In genomic region chr1:109148838-109149555, GRCh38 we compare ENCODE assay signal across 16 cellular contexts. TPM values are rescaled to one million over a fixed set of nuclear protein-coding genes. Genes with fewer than 3 reads are reported as not detected.
DNase-seq lines count a peak whose midpoint lies in the region; TF ChIP-seq lines count a peak whose summit lies in the region.
"Had no signal": no experiment of that assay in that cellular context is flagged by ENCODE, and none has a peak within 500 bp of the region (broad histone marks: within the 10 kb centered on the region; RNA-seq: fewer than 3 reads in every experiment).

No MANE protein-coding gene starts in this region.

- BruUV-seq in A673 (replicated peaks; lab: Mats Ljungman, UMichigan): no TSS peak

- H2BK120ac ChIP-seq in neuronal stem cell (ENCODE audit: low read depth, low read length): no peak overlapping the region

- H2BK15ac ChIP-seq in neuronal stem cell (ENCODE audit: low read length): no peak overlapping the region

- H3K4ac ChIP-seq in neuronal stem cell (ENCODE audit: low read length): no peak overlapping the region

- H2AFZ ChIP-seq in neuronal stem cell (ENCODE audit: low read length): peak overlapping the region; percentile 47

- TF ChIP-seq CTCF in A673 (conservative IDR thresholded peaks at IDR 0.05; ENCODE audit: low read depth, low read length): no peak

- no peaks in the 10 kb centered on the region for H3K79me1 ChIP-seq in neuronal stem cell (ENCODE audit: low read depth, low read length)

- no peaks in the 10 kb centered on the region for H3K27me3 ChIP-seq in A673 (replicated peaks; ENCODE audit: insufficient read depth, low read depth, low read length, poor library complexity)
- H3K27me3 ChIP-seq in endocrine pancreas (ENCODE audit: control insufficient read depth, insufficient read depth, low read length): no peaks in the 10 kb centered on the region
- no peaks in the 10 kb centered on the region for H3K27me3 ChIP-seq in neuronal stem cell (ENCODE audit: control insufficient read depth in 3 of 3, insufficient read depth in 3 of 3, low read depth in 1 of 3, low read length in 3 of 3)
- H3K27me3 ChIP-seq: uterus had no signal

- no peak overlapping the region for H4K91ac ChIP-seq in neuronal stem cell (ENCODE audit: low read depth, low read length, poor library complexity)

- H2BK12ac ChIP-seq in neuronal stem cell (ENCODE audit: low read length): no peak overlapping the region

- no peak overlapping the region for H2BK5ac ChIP-seq in neuronal stem cell (ENCODE audit: low read length)

- no peak overlapping the region for H2AK5ac ChIP-seq in neuronal stem cell (ENCODE audit: low read depth, low read length)

- intact Hi-C loops in A673 (cut with micrococcal nuclease; ENCODE audit: unreplicated experiment): no loop called here

- DNase-seq in A673 (ENCODE audit: low spot score): peak; percentile 53
- DNase-seq in NCI-H524 (lab: John Stamatoyannopoulos, UW): peak; percentile 81 to 90
- DNase-seq in neuronal stem cell (ENCODE audit: low spot score): no peak
- no peak for DNase-seq in DMS153 treated with DMSO at 0.1 percent for 48 hours (lab: John Stamatoyannopoulos, UW; ENCODE audit: unreplicated experiment)
- DNase-seq in NCI-H2029 treated with DMSO at 0.1 percent for 48 hours (lab: John Stamatoyannopoulos, UW): no peak
- no peak for DNase-seq in NOMO-1 treated with DMSO at 0.1 percent for 48 hours (lab: John Stamatoyannopoulos, UW; ENCODE audit: unreplicated experiment)
- no peak for DNase-seq in substantia nigra (lab: John Stamatoyannopoulos, UW)
- DNase-seq: activated CD4-positive, alpha-beta T cell treated with anti-CD3 and anti-CD28 coated beads, Interleukin-2, amount 50 U/mL, for 48 hours; activated T-cell treated with anti-CD3 and anti-CD28 coated beads, Interleukin-2, amount 50 U/mL, for 72 hours; CD8-positive, alpha-beta memory T cell; central memory CD4-positive, alpha-beta T cell; foreskin melanocyte; stimulated activated naive B cell treated with anti-CD40 and anti-IgM and Interleukin-4, amounts not matched to agents 10 μg/mL and 1 μg/mL and 100 μg/mL, for 72 hours; uterus had no signal

- CTCF ChIA-PET in A673 (lab: Charles Lee): interaction anchor here (0.6 kb wide), 1 partner anchor 91 kb away, joined by 8 read pairs; no protein-coding TSS in a partner anchor

- H3K36me3 ChIP-seq in A673 (ENCODE audit: insufficient read depth, low read length, poor library complexity, severe bottlenecking) (no peaks in the 10 kb centered on the region), endocrine pancreas (ENCODE audit: control insufficient read depth, insufficient read depth, low read length) (no peaks in the 10 kb centered on the region), neuronal stem cell (replicated peaks in 1 of 2; ENCODE audit: control insufficient read depth in 2 of 2, insufficient read depth in 2 of 2, low read length in 2 of 2) (no peaks in the 10 kb centered on the region)
- H3K36me3 ChIP-seq: uterus had no signal

- H3K4me3 ChIP-seq in A673 (ENCODE audit: low read depth, low read length, poor library complexity, severe bottlenecking) (no peak overlapping the region), endocrine pancreas (ENCODE audit: control insufficient read depth, insufficient read depth, low read length) (no peak overlapping the region), neuronal stem cell (ENCODE audit: low read length in 2 of 2) (no peak overlapping the region)
- H3K4me3 ChIP-seq: uterus had no signal

- POLR2A ChIA-PET in A673 (lab: Charles Lee; ENCODE audit: low non-redundant PET): no interaction called here

- H3K4me1 ChIP-seq in A673 (ENCODE audit: insufficient read depth, low read length, poor library complexity, severe bottlenecking) (peaks cover 22% of the 10 kb centered on the region), endocrine pancreas (ENCODE audit: control insufficient read depth, insufficient read depth, low read length) (peaks cover 21% of the 10 kb centered on the region), neuronal stem cell (ENCODE audit: control insufficient read depth in 2 of 2, insufficient read depth in 1 of 2, low read depth in 1 of 2, low read length in 2 of 2) (peaks cover 20 to 30% of the 10 kb centered on the region in 2 donors)
- H3K4me1 ChIP-seq: uterus had no signal

- no peak overlapping the region for H3K23ac ChIP-seq in neuronal stem cell (ENCODE audit: low read depth, low read length, poor library complexity)

- no peak overlapping the region for H4K8ac ChIP-seq in neuronal stem cell (ENCODE audit: low read depth, low read length)

- no peak overlapping the region for H3K4me2 ChIP-seq in neuronal stem cell (ENCODE audit: insufficient read depth, low read length, poor library complexity, severe bottlenecking)

- H3K9ac ChIP-seq in endocrine pancreas (ENCODE audit: control insufficient read depth, insufficient read depth, low read length) (peak overlapping the region; percentile 69), neuronal stem cell (ENCODE audit: low read depth, low read length, poor library complexity) (no peak overlapping the region)

- H3K14ac ChIP-seq in neuronal stem cell (ENCODE audit: low read length): no peak overlapping the region

- H3K9me3 ChIP-seq in A673 (ENCODE audit: low read depth, low read length, poor library complexity, severe bottlenecking) (no peaks in the 10 kb centered on the region), endocrine pancreas (ENCODE audit: control insufficient read depth, low read length) (no peaks in the 10 kb centered on the region), neuronal stem cell (replicated peaks in 1 of 2; ENCODE audit: control insufficient read depth in 2 of 2, insufficient read depth in 1 of 2, low read depth in 1 of 2, low read length in 2 of 2) (no peaks in the 10 kb centered on the region)
- H3K9me3 ChIP-seq: uterus had no signal

- H3K27ac ChIP-seq in A673 (ENCODE audit: low read depth, low read length, poor library complexity, severe bottlenecking) (no peak overlapping the region), neuronal stem cell (replicated peaks; ENCODE audit: low read length) (no peak overlapping the region), substantia nigra (ENCODE audit: low read depth, low read length, poor library complexity, severe bottlenecking) (no peak overlapping the region)
- H3K27ac ChIP-seq: uterus had no signal

- WGBS in neuronal stem cell (ENCODE audit: extremely low coverage in 2 of 2, insufficient read length in 2 of 2, insufficient replicate concordance in 1 of 2), 2 donors: no CpG with 5 or more reads among the region's 10 CpGs

- H3K18ac ChIP-seq in neuronal stem cell (ENCODE audit: low read length): no peak overlapping the region

RNA-seq across cellular contexts. Expression of gene ELAPOR1, which starts 35.1 kb away (rescaled TPM):
- total RNA-seq in A673 (2021): 0.17 and 0.24 TPM in 2 replicates
- polyA plus RNA-seq in neuronal stem cell (2013, experiment 1 of 2): 1.1 TPM
- polyA plus RNA-seq in neuronal stem cell (2013, experiment 2 of 2): 1.2 TPM
- total RNA-seq: G401 had no signal

RNA-seq across cellular contexts. Expression of gene TMEM167B, which starts 58.4 kb away (rescaled TPM):
- 26.4 and 30.0 TPM in 2 replicates for total RNA-seq in A673 (2021)
- 19.1 TPM for polyA plus RNA-seq in neuronal stem cell (2013, experiment 1 of 2)
- polyA plus RNA-seq in neuronal stem cell (2013, experiment 2 of 2): 19.8 TPM

Comparison
In these comparisons a context has a peak if more than half of its experiments do, and no peak if none do; other contexts are left out.
1. DNase-seq: peak in A673 (single experiment) and NCI-H524 (2 of 2); none in neuronal stem cell (single experiment), DMS153 treated with DMSO at 0.1 percent for 48 hours (single experiment), NCI-H2029 treated with DMSO at 0.1 percent for 48 hours (single experiment), NOMO-1 treated with DMSO at 0.1 percent for 48 hours (single experiment) and substantia nigra (0 of 49).